Comparison of ENCODE assay signal across 1 cellular context in genomic region chr6:38573800-38574395, GRCh38.
TF ChIP-seq lines count a peak whose summit lies in the region.

No MANE protein-coding gene starts in this region.

TF ChIP-seq in K562, 482 proteins besides CTCF, POLR2A, EP300 and RAD21 (continued from another document and continues in another):
- TF ChIP-seq TFAP4 (CRISPR knock-in tag; IDR thresholded peaks at IDR 0.05; ENCODE audit: borderline replicate concordance) (no peak), SAFB (IDR thresholded peaks at IDR 0.05; ENCODE audit: borderline replicate concordance, low read depth, low read length) (no peak), TRIM24 (IDR thresholded peaks at IDR 0.05) (peak; percentile 34 to 40; a peak in 1 of 4 replicates), E2F1 (CRISPR knock-in tag; IDR thresholded peaks at IDR 0.05) (no peak), MECOM (CRISPR knock-in tag; IDR thresholded peaks at IDR 0.05) (peak; percentile 49; the same call in 1 of the 2 replicates), GABPA (tag; conservative IDR thresholded peaks at IDR 0.05; ENCODE audit: low read depth) (peak; percentile 43; the same call in 1 of the 2 replicates), TCF7 (IDR thresholded peaks at IDR 0.05; ENCODE audit: borderline replicate concordance) (no peak), NR2F6 (CRISPR knock-in tag; IDR thresholded peaks at IDR 0.05) (no peak), ATF3 (IDR thresholded peaks at IDR 0.05) (peak; percentile 84), ATF3 (CRISPR knock-in tag; conservative IDR thresholded peaks at IDR 0.05) (no peak), DEAF1 (CRISPR knock-in tag; IDR thresholded peaks at IDR 0.05) (no peak), CTBP1 (IDR thresholded peaks at IDR 0.05; ENCODE audit: borderline replicate concordance) (0 out of 2 replicates have a peak, but pooled peaks have one; percentile 57), NCOR1 (IDR thresholded peaks at IDR 0.05) (0 out of 2 replicates have a peak, but pooled peaks have one; percentile 15), BDP1 (IDR thresholded peaks at IDR 0.05; ENCODE audit: insufficient read depth, insufficient read length) (no peak), GABPB2 (CRISPR knock-in tag; conservative IDR thresholded peaks at IDR 0.05) (no peak), ZNF512 (tag; IDR thresholded peaks at IDR 0.05) (no peak), NFIC (IDR thresholded peaks at IDR 0.05) (no peak), EHMT2 (IDR thresholded peaks at IDR 0.05) (no peak), DPF2 (IDR thresholded peaks at IDR 0.05) (peak; percentile 78), ZBTB7A (IDR thresholded peaks at IDR 0.05; ENCODE audit: borderline replicate concordance, control insufficient read depth, low read depth, low read length) (no peak), TSHZ1 (CRISPR knock-in tag; IDR thresholded peaks at IDR 0.05) (no peak), JUND (IDR thresholded peaks at IDR 0.05; ENCODE audit: borderline replicate concordance, low read depth, low read length) (peak; percentile 78; the same call in 1 of the 2 replicates), JUND (tag; IDR thresholded peaks at IDR 0.05; ENCODE audit: borderline replicate concordance, low read depth, low read length) (peak; percentile 66; the same call in 1 of the 3 replicates), SUPT5H (IDR thresholded peaks at IDR 0.05) (no peak), ZNF584 (CRISPR knock-in tag; IDR thresholded peaks at IDR 0.05; ENCODE audit: low read depth) (no peak), ZBTB11 (CRISPR knock-in tag; IDR thresholded peaks at IDR 0.05) (no peak), XRCC3 (IDR thresholded peaks at IDR 0.05) (no peak), NFE2L1 (tag; IDR thresholded peaks at IDR 0.05; ENCODE audit: borderline replicate concordance, low read depth) (peak; percentile 85; the same call in 1 of the 2 replicates), ZNF274 (IDR thresholded peaks at IDR 0.05; ENCODE audit: borderline replicate concordance, low read depth, low read length) (no peak), ZFP36 (IDR thresholded peaks at IDR 0.05; ENCODE audit: low read depth, low read length, partially characterized antibody) (no peak), ZBTB9 (CRISPR knock-in tag; IDR thresholded peaks at IDR 0.05) (no peak), CBFA2T2 (conservative IDR thresholded peaks at IDR 0.05) (peak; percentile 45; the same call in 1 of the 2 replicates), KDM4B (IDR thresholded peaks at IDR 0.05; ENCODE audit: borderline replicate concordance in 2 of 2, low read depth in 1 of 2) (no peak), KLF6 (CRISPR knock-in tag; IDR thresholded peaks at IDR 0.05; ENCODE audit: borderline replicate concordance) (no peak), ZNF253 (CRISPR knock-in tag; conservative IDR thresholded peaks at IDR 0.05) (no peak), KLF16 (IDR thresholded peaks at IDR 0.05) (0 out of 2 replicates have a peak, but pooled peaks have one; percentile 15), CEBPB (tag; IDR thresholded peaks at IDR 0.05) (no peak), TCF3 (CRISPR knock-in tag; IDR thresholded peaks at IDR 0.05) (peak; percentile 30; the same call in 1 of the 2 replicates), MNT (conservative IDR thresholded peaks at IDR 0.05) (peak in 1 of 2 experiments; percentile 8; a peak in 1 of 4 replicates), PRMT5 (CRISPR knock-in tag; IDR thresholded peaks at IDR 0.05) (no peak), ETV5 (CRISPR knock-in tag; IDR thresholded peaks at IDR 0.05; ENCODE audit: low read depth) (no peak), BRD4 (IDR thresholded peaks at IDR 0.05) (no peak), HDAC1 (IDR thresholded peaks at IDR 0.05) (no peak), ESRRA (IDR thresholded peaks at IDR 0.05; ENCODE audit: borderline replicate concordance, low read depth) (peak; percentile 30; the same call in 1 of the 2 replicates), KDM2B (CRISPR knock-in tag; IDR thresholded peaks at IDR 0.05) (no peak), NCOA6 (IDR thresholded peaks at IDR 0.05) (no peak), IRF9 (tag; IDR thresholded peaks at IDR 0.05) (no peak), NBN (IDR thresholded peaks at IDR 0.05; ENCODE audit: low read depth) (no peak), MAFG (tag; conservative IDR thresholded peaks at IDR 0.05) (peak; percentile 98)
